In genomic region chr11:126488591-126489370, GRCh38 we compare ENCODE assay signal across 19 cellular contexts.
"Had no signal": no experiment of that assay in that cellular context is flagged by ENCODE, and none has a peak within 500 bp of the region (broad histone marks: within the 10 kb centered on the region; RNA-seq: fewer than 3 reads in every experiment).

No MANE protein-coding gene starts in this region.

- H3K27me3 ChIP-seq: esophagus squamous epithelium, left lung, testis, tibial nerve had no signal

- DNase-seq: effector memory CD8-positive, alpha-beta T cell; esophagus squamous epithelium; foreskin fibroblast; glutamatergic neuron; islet precursor cell; lower lobe of right lung; midbrain; retina; stimulated activated CD4-positive, alpha-beta T cell treated with anti-CD3 and anti-CD28 coated beads, Interleukin-4, amount 100 ng/mL, for 1 hour; stimulated activated CD8-positive, alpha-beta memory T cell treated with anti-CD3 and anti-CD28 coated beads, Interleukin-4, amount 100 ng/mL, for 48 hours; testis had no signal

- H3K27ac ChIP-seq: esophagus squamous epithelium, gastroesophageal sphincter, left lung, lower lobe of right lung, parathyroid adenoma, psoas muscle, testis, tibial nerve had no signal

- H3K9me3 ChIP-seq: esophagus squamous epithelium, gastroesophageal sphincter, left lung, lower lobe of right lung, psoas muscle, testis, tibial nerve had no signal

- ATAC-seq: effector memory CD8-positive, alpha-beta T cell; gastroesophageal sphincter; left lung; lower lobe of right lung; natural killer cell treated with Interleukin-12 subunit alpha and Interleukin-12 subunit beta and Interleukin-15 and Interleukin-18, amount 100 ng/mL, for 72 hours; psoas muscle; stimulated activated memory B cell treated with anti-CD40 and anti-IgM and Interleukin-4, amounts not matched to agents 10 μg/mL and 1 μg/mL and 100 μg/mL, for 72 hours had no signal

- H3K4me1 ChIP-seq: gastroesophageal sphincter, left lung, lower lobe of right lung, parathyroid adenoma, psoas muscle, testis, tibial nerve had no signal

- H3K4me3 ChIP-seq: esophagus squamous epithelium, gastroesophageal sphincter, left lung, lower lobe of right lung, psoas muscle, smooth muscle cell, testis, tibial nerve had no signal

- H3K36me3 ChIP-seq: esophagus squamous epithelium, gastroesophageal sphincter, left lung, lower lobe of right lung, tibial nerve had no signal
